ENCODE assay signal across 12 cellular contexts in genomic region chr3:16741890-16742289, GRCh38.
DNase-seq lines count a peak whose midpoint lies in the region; ATAC-seq and TF ChIP-seq lines count a peak whose summit lies in the region.
"Had no signal": no experiment of that assay in that cellular context is flagged by ENCODE, and none has a peak within 500 bp of the region (broad histone marks: within the 10 kb centered on the region; RNA-seq: fewer than 3 reads in every experiment).

No MANE protein-coding gene starts in this region.

- peak overlapping the region; percentile 49 for H3K27ac ChIP-seq in PC-3 (ENCODE audit: low read length)
- H3K27ac ChIP-seq: body of pancreas had no signal

- peaks cover 3% of the 10 kb centered on the region for H3K9me3 Mint-ChIP-seq in endothelial cell (ENCODE audit: unreplicated experiment)

- CTCF ChIA-PET in BJ (lab: Yijun Ruan, JAX) (no interaction called here), PC-3 (lab: Charles Lee) (no interaction called here)

- no peaks in the 10 kb centered on the region for H3K9me2 ChIP-seq in PC-3 (replicated peaks; ENCODE audit: low read length)

- TF ChIP-seq CTCF in BJ (IDR thresholded peaks at IDR 0.05; ENCODE audit: insufficient read depth, low read depth, low read length) (no peak), PC-3 (conservative IDR thresholded peaks at IDR 0.05; ENCODE audit: low read depth, low read length) (no peak), foreskin fibroblast (IDR thresholded peaks at IDR 0.05; ENCODE audit: low read depth, low read length) (no peak), endothelial cell (IDR thresholded peaks at IDR 0.05; ENCODE audit: unreplicated experiment) (no peak)

- H2AFZ ChIP-seq in PC-3 (ENCODE audit: low read length): no peak overlapping the region

- H4K20me1 ChIP-seq in PC-3 (ENCODE audit: low read length): no peaks in the 10 kb centered on the region

- peak overlapping the region; percentile 42; the same call in 1 of the 2 replicates for H3K4me2 ChIP-seq in PC-3 (ENCODE audit: low read length)

- no peaks in the 10 kb centered on the region for H3K36me3 Mint-ChIP-seq in endothelial cell (ENCODE audit: low read depth, unreplicated experiment)

- intact Hi-C loops in PC-3 (cut with micrococcal nuclease) (no loop called here), left ventricle myocardium superior (cut with micrococcal nuclease) (no loop called here)

- H3K79me2 ChIP-seq in PC-3 (ENCODE audit: low read length): no peaks in the 10 kb centered on the region

- H3K4me3 ChIP-seq in BJ (ENCODE audit: low read depth, low read length): no peak overlapping the region
- H3K4me3 ChIP-seq in PC-3 (ENCODE audit: low read length): no peak overlapping the region
- no peak overlapping the region for H3K4me3 ChIP-seq in foreskin fibroblast (ENCODE audit: low read depth in 1 of 2, low read length in 2 of 2)
- H3K4me3 ChIP-seq: body of pancreas had no signal

- no peak overlapping the region for H3K27ac Mint-ChIP-seq in endothelial cell (ENCODE audit: unreplicated experiment)
- H3K27ac Mint-ChIP-seq: activated CD4-positive, alpha-beta T cell treated with anti-CD3 and anti-CD28 coated beads, Interleukin-2, amount 10 ng/mL, durations not matched to agents 24 days and 14 days; progenitor cell of endocrine pancreas had no signal

- no peaks in the 10 kb centered on the region for H3K4me1 Mint-ChIP-seq in endothelial cell (ENCODE audit: unreplicated experiment)
- H3K4me1 Mint-ChIP-seq: activated CD4-positive, alpha-beta T cell treated with anti-CD3 and anti-CD28 coated beads, Interleukin-2, amount 10 ng/mL, durations not matched to agents 24 days and 14 days had no signal

- H3K27me3 ChIP-seq in BJ (ENCODE audit: control insufficient read depth, insufficient read depth, low read length): no peaks in the 10 kb centered on the region
- no peaks in the 10 kb centered on the region for H3K27me3 ChIP-seq in PC-3 (ENCODE audit: low read length)
- H3K27me3 ChIP-seq: body of pancreas had no signal

- H3K9ac ChIP-seq in PC-3 (ENCODE audit: low read length): no peak overlapping the region

- H3K9me3 ChIP-seq in PC-3 (ENCODE audit: low read length): peaks cover 17% of the 10 kb centered on the region
- H3K9me3 ChIP-seq: body of pancreas had no signal

- H3K36me3 ChIP-seq in BJ (ENCODE audit: control insufficient read depth, insufficient read depth, low read length) (no peaks in the 10 kb centered on the region), PC-3 (ENCODE audit: low read depth, low read length) (peaks cover 6% of the 10 kb centered on the region; the same call in 1 of the 2 replicates)

- peaks cover 17% of the 10 kb centered on the region for H3K4me1 ChIP-seq in PC-3 (ENCODE audit: insufficient read depth, low read length)
- H3K4me1 ChIP-seq: body of pancreas had no signal

- peaks cover 1% of the 10 kb centered on the region for H3K27me3 Mint-ChIP-seq in endothelial cell (ENCODE audit: unreplicated experiment)
- H3K27me3 Mint-ChIP-seq: activated CD4-positive, alpha-beta T cell treated with anti-CD3 and anti-CD28 coated beads, Interleukin-2, amount 10 ng/mL, durations not matched to agents 24 days and 14 days; progenitor cell of endocrine pancreas had no signal

- DNase-seq in BJ (ENCODE audit: low read depth) (peak; percentile 25), PC-3 (no peak), left ventricle myocardium superior (peak; percentile 24), foreskin fibroblast (no peak), endothelial cell (ENCODE audit: low spot score) (no peak), NCI-H146 treated with DMSO at 0.1 percent for 48 hours (lab: John Stamatoyannopoulos, UW; ENCODE audit: unreplicated experiment) (no peak), NCI-H446 treated with DMSO at 0.1 percent for 48 hours (lab: John Stamatoyannopoulos, UW) (no peak)
- DNase-seq: activated CD4-positive, alpha-beta T cell treated with anti-CD3 and anti-CD28 coated beads, Interleukin-2, amount 10 ng/mL, durations not matched to agents 24 days and 14 days; body of pancreas; SIG-M5 had no signal

- POLR2A ChIA-PET in BJ (lab: Charles Lee) (no interaction called here), PC-3 (lab: Charles Lee; ENCODE audit: unreplicated experiment) (interaction anchor here (0.6 kb wide), 1 partner anchor 253 kb away, joined by 3 read pairs; no protein-coding TSS in a partner anchor)

- BruUV-seq in PC-3 (replicated peaks; lab: Mats Ljungman, UMichigan): no TSS peak

- peak; percentile 81 for ATAC-seq in GM19351 (IDR thresholded peaks at IDR 0.05; ENCODE audit: unreplicated experiment)
- peak; percentile 56 for ATAC-seq in PC-3
- peak; percentile 100 for ATAC-seq in left ventricle myocardium superior
- ATAC-seq: body of pancreas had no signal

- no peak overlapping the region for H3K4me3 Mint-ChIP-seq in endothelial cell (ENCODE audit: unreplicated experiment)
- H3K4me3 Mint-ChIP-seq: activated CD4-positive, alpha-beta T cell treated with anti-CD3 and anti-CD28 coated beads, Interleukin-2, amount 10 ng/mL, durations not matched to agents 24 days and 14 days had no signal

- H3F3A ChIP-seq in PC-3 (ENCODE audit: low read length, unreplicated experiment): no peaks in the 10 kb centered on the region

Comparison
In these comparisons a context has a peak if more than half of its experiments do, and no peak if none do; other contexts are left out.
1. DNase-seq: peak in BJ (single experiment) and left ventricle myocardium superior (single experiment); none in PC-3 (single experiment), foreskin fibroblast (0 of 2), endothelial cell (single experiment), NCI-H146 treated with DMSO at 0.1 percent for 48 hours (single experiment) and NCI-H446 treated with DMSO at 0.1 percent for 48 hours (single experiment).
2. Peak in every context shown above with its lines, with median percentiles within 50 percentile points of each other: ATAC-seq.